In genomic region chrX:136450050-136450830, GRCh38 we compare ENCODE assay signal across 35 cellular contexts. TPM values are rescaled to one million over a fixed set of nuclear protein-coding genes. Genes with fewer than 3 reads are reported as not detected.
DNase-seq lines count a peak whose midpoint lies in the region; ATAC-seq, FAIRE-seq and TF ChIP-seq lines count a peak whose summit lies in the region.
"Had no signal": no experiment of that assay in that cellular context is flagged by ENCODE, and none has a peak within 500 bp of the region (broad histone marks: within the 10 kb centered on the region; RNA-seq: fewer than 3 reads in every experiment).

No MANE protein-coding gene starts in this region.

- H3K79me2 ChIP-seq in K562 (ENCODE audit: control insufficient read depth, insufficient read depth, low read length), result no peaks in the 10 kb centered on the region
- H3K79me2 ChIP-seq: parathyroid adenoma had no signal

- no peak overlapping the region for H2AFZ ChIP-seq in K562 (ENCODE audit: low read depth, low read length)
- H2AFZ ChIP-seq: parathyroid adenoma had no signal

- no peak for ATAC-seq in K562
- ATAC-seq in psoas muscle, result no peak
- ATAC-seq: activated CD8-positive, alpha-beta T cell treated with anti-CD3 and anti-CD28 coated beads, Interleukin-2, amount 10 ng/mL, durations not matched to agents 7 days and 5 days; activated T-helper 17 cell treated with anti-CD3 and anti-CD28 coated beads, Interleukin-2, amount 50 U/mL, for 72 hours; left colon; stimulated activated naive CD8-positive, alpha-beta T cell treated with anti-CD3 and anti-CD28 coated beads, Interleukin-15, Interleukin-2, amounts not matched to agents 100 U/mL and 50 U/mL, for 24 hours had no signal

- H3K9ac ChIP-seq in K562 (ENCODE audit: insufficient read depth in 1 of 2, low read depth in 2 of 2, low read length in 2 of 2), result no peak overlapping the region
- H3K9ac ChIP-seq: parathyroid adenoma had no signal

- no peak for TF ChIP-seq EP300 in K562 (IDR thresholded peaks at IDR 0.05; ENCODE audit: low read length)

- POLR2A ChIA-PET in K562 (lab: Yijun Ruan, JAX), result interaction anchor here (0.6 kb wide), 1 partner anchor 460 kb away, joined by 4 read pairs; no protein-coding TSS in a partner anchor

- no TSS peak for BruUV-seq in K562 (replicated peaks; lab: Mats Ljungman, UMichigan)

- peak; percentile 4 for DNase-seq in NCI-H748 (lab: John Stamatoyannopoulos, UW; ENCODE audit: unreplicated experiment)
- DNase-seq in NCI-H748 treated with DMSO at 0.1 percent for 48 hours (lab: John Stamatoyannopoulos, UW), result no peak
- DNase-seq in M059J (ENCODE audit: low read depth), result peak; percentile 70
- DNase-seq in K562 (ENCODE audit: extremely low read depth in 1 of 4, low spot score in 3 of 4), result no peak
- peak; percentile 4 for DNase-seq in non-pigmented ciliary epithelial cell (ENCODE audit: low read depth)
- no peak for DNase-seq in CD1c-positive myeloid dendritic cell (ENCODE audit: extremely low spot score)
- no peak for DNase-seq in psoas muscle
- DNase-seq in SJCRH30, result no peak
- DNase-seq: 8988T; activated CD4-positive, alpha-beta T cell treated with anti-CD3 and anti-CD28 coated beads for 4 hours; activated CD8-positive, alpha-beta T cell treated with anti-CD3 and anti-CD28 coated beads, Interleukin-2, amount 10 ng/mL, durations not matched to agents 7 days and 5 days; activated naive CD4-positive, alpha-beta T cell treated with anti-CD3 and anti-CD28 coated beads, Interleukin-2, amount 10 ng/mL, durations not matched to agents 7 days and 5 days; amniotic stem cell; brain microvascular endothelial cell; CD4-positive, CD25-positive, alpha-beta regulatory T cell; hypothalamus; left colon; MV-4-11; NCI-H1436; NCI-H2107; NCI-H510A treated with DMSO at 0.1 percent for 48 hours; SIG-M5; stimulated activated naive CD8-positive, alpha-beta T cell treated with anti-CD3 and anti-CD28 coated beads, Interleukin-15, Interleukin-2, amounts not matched to agents 100 U/mL and 50 U/mL, for 24 hours; SW 1271; T1000; testis had no signal

- no peak overlapping the region for H3K27ac ChIP-seq in K562 (ENCODE audit: extremely low read depth, low read depth, low read length)
- no peak overlapping the region for H3K27ac ChIP-seq in psoas muscle
- H3K27ac ChIP-seq in SJCRH30, result no peak overlapping the region
- H3K27ac ChIP-seq: brain microvascular endothelial cell, parathyroid adenoma, testis, VCaP had no signal

- no peaks in the 10 kb centered on the region for H3K4me1 ChIP-seq in K562 (replicated peaks in 1 of 2; ENCODE audit: control insufficient read depth in 2 of 2, insufficient read depth in 2 of 2, low read length in 2 of 2)
- no peaks in the 10 kb centered on the region for H3K4me1 ChIP-seq in psoas muscle
- no peaks in the 10 kb centered on the region for H3K4me1 ChIP-seq in SJCRH30
- H3K4me1 ChIP-seq: parathyroid adenoma, testis had no signal

- no peak for TF ChIP-seq POLR2A in K562 (conservative IDR thresholded peaks at IDR 0.05)

- H3K27me3 ChIP-seq in K562 (ENCODE audit: control insufficient read depth in 2 of 2, insufficient read depth in 2 of 2, low read length in 2 of 2) (no peaks in the 10 kb centered on the region), psoas muscle (ENCODE audit: insufficient read depth in 3 of 3, low read length in 2 of 3) (peaks cover 0 to 5% (median 0%) of the 10 kb centered on the region in 3 donors), SJCRH30 (no peaks in the 10 kb centered on the region)
- H3K27me3 ChIP-seq: brain microvascular endothelial cell, testis had no signal

- H3K9me1 ChIP-seq in K562 (ENCODE audit: control insufficient read depth, insufficient read depth, low read length), result no peaks in the 10 kb centered on the region

- no peak overlapping the region for H3K4me3 ChIP-seq in K562
- H3K4me3 ChIP-seq in psoas muscle, result no peak overlapping the region
- no peak overlapping the region for H3K4me3 ChIP-seq in SJCRH30
- H3K4me3 ChIP-seq: smooth muscle cell, testis had no signal

- intact Hi-C loops in K562 (cut with micrococcal nuclease) (no loop called here), psoas muscle (cut with DNase I) (no loop called here)

- CTCF ChIA-PET in K562 (lab: Yijun Ruan, JAX; ENCODE audit: low intra/inter-chr PET ratio), result no interaction called here

- H3K36me3 ChIP-seq in K562 (ENCODE audit: control insufficient read depth, insufficient read depth, low read length) (no peaks in the 10 kb centered on the region), psoas muscle (ENCODE audit: insufficient read depth in 1 of 2, low read depth in 1 of 2) (no peaks in the 10 kb centered on the region), SJCRH30 (no peaks in the 10 kb centered on the region)
- H3K36me3 ChIP-seq: brain microvascular endothelial cell had no signal

- no peak overlapping the region for H3K4me2 ChIP-seq in K562 (ENCODE audit: insufficient read depth, low read length)
- H3K4me2 ChIP-seq: smooth muscle cell had no signal

- no peak for TF ChIP-seq CTCF in K562 (IDR thresholded peaks at IDR 0.05 in 2 of 3, conservative IDR thresholded peaks at IDR 0.05 in 1 of 3; ENCODE audit: insufficient read depth in 2 of 3, low read depth in 1 of 3, low read length in 3 of 3)
- TF ChIP-seq CTCF in psoas muscle (IDR thresholded peaks at IDR 0.05), result no peak

- 1% methylated on average over 6 of the region's 8 CpGs for WGBS in K562 (ENCODE audit: insufficient coverage, low coverage, missing lambda C conversion rate)
- 59 to 62% (median 60%) methylated on average over 8 of the region's 8 CpGs for WGBS in psoas muscle, 3 donors

- no peak for TF ChIP-seq RAD21 in K562 (CRISPR knock-in tag; conservative IDR thresholded peaks at IDR 0.05 in 1 of 2, IDR thresholded peaks at IDR 0.05 in 1 of 2)

- H3K9me3 ChIP-seq in K562 (replicated peaks; ENCODE audit: control insufficient read depth, insufficient read depth, low read depth, low read length), result no peaks in the 10 kb centered on the region
- no peaks in the 10 kb centered on the region for H3K9me3 ChIP-seq in psoas muscle
- H3K9me3 ChIP-seq in SJCRH30 (replicated peaks), result no peaks in the 10 kb centered on the region
- H3K9me3 ChIP-seq: testis had no signal

- no peak for FAIRE-seq in K562 (lab: Jason Lieb, UNC)
- FAIRE-seq: H1 had no signal

- in situ Hi-C loops in K562 (cut with MboI), result no loop called here

- no peaks in the 10 kb centered on the region for H4K20me1 ChIP-seq in K562 (replicated peaks; ENCODE audit: control insufficient read depth, insufficient read depth, low read length)

TF ChIP-seq in K562, 482 proteins besides CTCF, POLR2A, EP300 and RAD21 (continues in another document):
- TF ChIP-seq BHLHE40 (IDR thresholded peaks at IDR 0.05; ENCODE audit: low read length), result no peak
- TF ChIP-seq GATAD2B (IDR thresholded peaks at IDR 0.05; ENCODE audit: borderline replicate concordance), result no peak
- TF ChIP-seq ZNF316 (IDR thresholded peaks at IDR 0.05), result peak; percentile 41
- TF ChIP-seq MAFF (IDR thresholded peaks at IDR 0.05; ENCODE audit: low read length), result peak; percentile 34; the same call in 1 of the 2 replicates
- TF ChIP-seq MAFG (tag; conservative IDR thresholded peaks at IDR 0.05), result peak; percentile 82

RNA-seq across cellular contexts. Expression of gene BRS3, which starts 37.5 kb away (rescaled TPM):
- not detected in 2 replicates for total RNA-seq in M059J (2014; rRNA removed; shearing (Covaris generic))
- not detected in 2 replicates for total RNA-seq in K562 (2011; cell fraction: chromatin; rRNA removed; ENCODE audit: low replicate concordance)
- total RNA-seq in K562 (2011; cell fraction: nucleolus; rRNA removed), result not detected in 2 replicates
- total RNA-seq in K562 (2011; cell fraction: nucleoplasm; rRNA removed), result not detected in 2 replicates
- total RNA-seq in K562 (2014; rRNA removed) (not detected in 2 replicates), K562 (2014; rRNA removed; fragmentation: Illumina TruSeq; extraction: Trizol) (not detected in 2 replicates), K562 (2015; rRNA removed; fragmentation: Illumina TruSeq; extraction: Trizol) (not detected in 2 replicates), K562 (2021) (not detected in 2 replicates), psoas muscle (under 1 TPM in 2 of 4 donors, not detected in 2; 0.08 to 0.09 TPM)
- polyA plus RNA-seq in K562 (2011; rRNA removed) (not detected in 2 replicates), K562 (2014; fragmentation: Illumina TruSeq; extraction: Trizol) (not detected in 2 replicates), K562 (2014; fragmentation: Nextera tagmentation; extraction: Ambion mirVana) (not detected), K562 (2014; rRNA removed) (not detected in 2 replicates), psoas muscle (not detected)
- polyA plus RNA-seq in K562 (2011; cell fraction: cytosol; rRNA removed), result not detected in 2 replicates
- polyA plus RNA-seq in K562 (2011; cell fraction: nucleus; rRNA removed), result not detected in 2 replicates
- polyA plus RNA-seq in K562 (2012), result 0.03 TPM in 1 of 2 replicates, not detected in the other
- polyA minus RNA-seq in K562 (2011; rRNA and poly(A)+ RNA removed), result not detected in 2 replicates
- not detected in 2 replicates for polyA minus RNA-seq in K562 (2011; cell fraction: cytosol; rRNA and poly(A)+ RNA removed)
- not detected in 2 replicates for polyA minus RNA-seq in K562 (2011; cell fraction: nucleus; rRNA and poly(A)+ RNA removed)
- total RNA-seq in SJCRH30 (2014; rRNA removed; shearing (Covaris generic)), result not detected in 2 replicates
- total RNA-seq: activated CD8-positive, alpha-beta T cell treated with anti-CD3 and anti-CD28 coated beads, Interleukin-2, amount 10 ng/mL, durations not matched to agents 7 days and 5 days; activated T-helper 17 cell treated with anti-CD3 and anti-CD28 coated beads, Interleukin-2, amount 50 U/mL, for 72 hours; CD4-positive, CD25-positive, alpha-beta regulatory T cell; cerebellum; H1; left colon; LHCN-M2; neural crest cell; smooth muscle cell; urinary bladder had no signal
- polyA plus RNA-seq: CD4-positive, CD25-positive, alpha-beta regulatory T cell; H1; smooth muscle cell had no signal

RNA-seq across cellular contexts. Expression of gene HTATSF1, which starts 47.2 kb away (rescaled TPM):
- 112 and 120 TPM in 2 replicates for total RNA-seq in M059J (2014; rRNA removed; shearing (Covaris generic))
- 1.2 and 2.5 TPM in 2 replicates for total RNA-seq in K562 (2011; cell fraction: chromatin; rRNA removed; ENCODE audit: low replicate concordance)
- total RNA-seq in K562 (2011; cell fraction: nucleolus; rRNA removed), result 0.50 and 1.2 TPM in 2 replicates
- 1.3 and 1.9 TPM in 2 replicates for total RNA-seq in K562 (2011; cell fraction: nucleoplasm; rRNA removed)
- total RNA-seq in K562 (2014; rRNA removed), result 81.3 and 82.5 TPM in 2 replicates
- total RNA-seq in K562 (2014; rRNA removed; fragmentation: Illumina TruSeq; extraction: Trizol), result 77.9 and 85.9 TPM in 2 replicates
- total RNA-seq in K562 (2015; rRNA removed; fragmentation: Illumina TruSeq; extraction: Trizol), result 82.4 and 87.7 TPM in 2 replicates
- 37.0 and 42.2 TPM in 2 replicates for total RNA-seq in K562 (2021)
- polyA plus RNA-seq in K562 (2011; rRNA removed), result 1.4 and 2.6 TPM in 2 replicates
- 0.73 and 0.86 TPM in 2 replicates for polyA plus RNA-seq in K562 (2011; cell fraction: cytosol; rRNA removed)
- polyA plus RNA-seq in K562 (2011; cell fraction: nucleus; rRNA removed), result 0.97 and 1.0 TPM in 2 replicates
- 31.0 and 60.1 TPM in 2 replicates for polyA plus RNA-seq in K562 (2012)
- polyA plus RNA-seq in K562 (2014; fragmentation: Illumina TruSeq; extraction: Trizol), result 67.5 and 79.2 TPM in 2 replicates
- 10 to 100 TPM; 17.7 to 29.0 TPM for polyA plus RNA-seq in K562 (2014; fragmentation: Nextera tagmentation; extraction: Ambion mirVana)
- 25.9 and 32.5 TPM in 2 replicates for polyA plus RNA-seq in K562 (2014; rRNA removed)
- 1.2 and 1.4 TPM in 2 replicates for polyA minus RNA-seq in K562 (2011; rRNA and poly(A)+ RNA removed)
- polyA minus RNA-seq in K562 (2011; cell fraction: cytosol; rRNA and poly(A)+ RNA removed), result 2.3 and 3.2 TPM in 2 replicates
- 1.2 and 1.3 TPM in 2 replicates for polyA minus RNA-seq in K562 (2011; cell fraction: nucleus; rRNA and poly(A)+ RNA removed)
- total RNA-seq in psoas muscle, result 10 to 100 TPM; 63.2 to 95.2 (median 74.1) TPM
- polyA plus RNA-seq in psoas muscle, result 100 to 1,000 TPM in 1 of 3 donors, 10 to 100 TPM in 2; 66.9 to 103 (median 68.3) TPM
- total RNA-seq in SJCRH30 (2014; rRNA removed; shearing (Covaris generic)), result 81.6 and 88.0 TPM in 2 replicates

Comparison
In these comparisons a context has a peak if more than half of its experiments do, and no peak if none do; other contexts are left out.
1. DNase-seq: peak in NCI-H748 (single experiment), M059J (single experiment) and non-pigmented ciliary epithelial cell (single experiment); none in NCI-H748 treated with DMSO at 0.1 percent for 48 hours (single experiment), K562 (0 of 4), CD1c-positive myeloid dendritic cell (single experiment), psoas muscle (0 of 2) and SJCRH30 (0 of 2).